7 cellular contexts compared by ENCODE assay signal in genomic region chr22:33347002-33347401, GRCh38.
"Had no signal": no experiment of that assay in that cellular context is flagged by ENCODE, and none has a peak within 500 bp of the region (broad histone marks: within the 10 kb centered on the region; RNA-seq: fewer than 3 reads in every experiment).

No MANE protein-coding gene starts in this region.

- ATAC-seq: GM23338 had no signal

- DNase-seq: H9, HCEC 1CT, IMR-90 had no signal

- H3K4me3 ChIP-seq: GM23338 had no signal

- FAIRE-seq: H1, H54, HTR-8/SVneo had no signal
